ENCODE assay signal across 8 cellular contexts in genomic region chr11:3854660-3854976, GRCh38. TPM values are rescaled to one million over a fixed set of nuclear protein-coding genes. Genes with fewer than 3 reads are reported as not detected.
A peak's percentile ranks its signal among the peaks of the same experiment; 100 is the strongest.
DNase-seq lines count a peak whose midpoint lies in the region; ATAC-seq and TF ChIP-seq lines count a peak whose summit lies in the region.

No MANE protein-coding gene starts in this region.

- H3K9me3 ChIP-seq in heart right ventricle (no peaks in the 10 kb centered on the region), ascending aorta (no peaks in the 10 kb centered on the region), vagina (no peaks in the 10 kb centered on the region)

- H3K4me3 Mint-ChIP-seq in mesothelial cell of epicardium: peak overlapping the region; percentile 88

- peaks cover 40% of the 10 kb centered on the region for H3K4me1 Mint-ChIP-seq in mesothelial cell of epicardium

- TF ChIP-seq POLR2A in vagina (IDR thresholded peaks at IDR 0.05): no peak

- no peaks in the 10 kb centered on the region for H3K9me3 Mint-ChIP-seq in mesothelial cell of epicardium

- peak in 1 of 8 donors; percentile 4 for ATAC-seq in heart right ventricle
- no peak for ATAC-seq in Right ventricle myocardium inferior

- H3K27ac Mint-ChIP-seq in mesothelial cell of epicardium: peak overlapping the region; percentile 85

- no peaks in the 10 kb centered on the region for H3K36me3 Mint-ChIP-seq in mesothelial cell of epicardium

- peak overlapping the region in 9 of 10 donors; percentile 95 to 99 (median 99) for H3K27ac ChIP-seq in heart right ventricle
- H3K27ac ChIP-seq in ascending aorta: peak overlapping the region; percentile 94 to 97
- H3K27ac ChIP-seq in vagina: peak overlapping the region; percentile 99

- WGBS in heart right ventricle, 2 donors: 20 to 30% methylated on average over 7 of the region's 7 CpGs

- H3K27me3 Mint-ChIP-seq in mesothelial cell of epicardium (ENCODE audit: low read depth): no peaks in the 10 kb centered on the region

- H3K4me3 ChIP-seq in heart right ventricle (peak overlapping the region in 8 of 10 donors; percentile 83 to 98 (median 92)), ascending aorta (peak overlapping the region; percentile 81 to 96), vagina (peak overlapping the region; percentile 98 to 99)

- H3K27me3 ChIP-seq in heart right ventricle: peaks cover 0 to 4% (median 0%) of the 10 kb centered on the region in 7 donors
- H3K27me3 ChIP-seq in ascending aorta: no peaks in the 10 kb centered on the region
- no peaks in the 10 kb centered on the region for H3K27me3 ChIP-seq in vagina

- no peak for DNase-seq in heart right ventricle
- no peak for DNase-seq in Right ventricle myocardium inferior (ENCODE audit: missing footprints)
- no peak for DNase-seq in ascending aorta (ENCODE audit: low spot score in 2 of 2)
- DNase-seq in mesothelial cell of epicardium (ENCODE audit: low spot score in 2 of 2, unreplicated experiment in 2 of 2): no peak
- no peak for DNase-seq in vagina (ENCODE audit: extremely low spot score in 2 of 2)
- DNase-seq in Kasumi-1 (lab: John Stamatoyannopoulos, UW): no peak
- DNase-seq in SK-N-DZ (ENCODE audit: low spot score): no peak
- no peak for DNase-seq in NCI-H1092 treated with DMSO at 0.1 percent for 48 hours (lab: John Stamatoyannopoulos, UW)

- H3K36me3 ChIP-seq in heart right ventricle (no peaks in the 10 kb centered on the region), ascending aorta (no peaks in the 10 kb centered on the region), vagina (no peaks in the 10 kb centered on the region)

- intact Hi-C loops in heart right ventricle (cut with DNase I): loop anchor here in 6 of 10 donors (1.0 to 10.0 kb wide), 5 partner anchors 90 to 218 kb away; no protein-coding TSS in a partner anchor
- intact Hi-C loops in Right ventricle myocardium inferior (cut with DNase I): no loop called here
- intact Hi-C loops in ascending aorta (cut with DNase I): loop anchor here (2.0 kb wide), 1 partner anchor 88 kb away; no protein-coding TSS in a partner anchor
- intact Hi-C loops in vagina (cut with DNase I): loop anchor here (10.0 kb wide), 1 partner anchor 90 kb away; no protein-coding TSS in a partner anchor

- H3K4me1 ChIP-seq in heart right ventricle (peaks cover 4 to 51% (median 39%) of the 10 kb centered on the region in 9 donors), ascending aorta (peaks cover 10 to 28% of the 10 kb centered on the region in 2 donors), vagina (peaks cover 54% of the 10 kb centered on the region)

- TF ChIP-seq CTCF in heart right ventricle (IDR thresholded peaks at IDR 0.05): no peak
- no peak for TF ChIP-seq CTCF in ascending aorta (IDR thresholded peaks at IDR 0.05)
- TF ChIP-seq CTCF in mesothelial cell of epicardium (IDR thresholded peaks at IDR 0.05; ENCODE audit: unreplicated experiment): no peak
- no peak for TF ChIP-seq CTCF in vagina (IDR thresholded peaks at IDR 0.05)

RNA-seq across cellular contexts. Expression of gene STIM1, which starts 0.8 kb away (rescaled TPM):
- total RNA-seq in heart right ventricle: 10 to 100 TPM; 25.8 to 55.7 (median 39.9) TPM
- 10 to 100 TPM; 11.9 to 37.6 TPM for polyA plus RNA-seq in heart right ventricle
- total RNA-seq in Right ventricle myocardium inferior: 28.9 TPM
- 48.1 TPM for total RNA-seq in ascending aorta
- total RNA-seq in mesothelial cell of epicardium: 41.2 to 43.9 TPM (median 43.7 TPM) in 3 replicates
- total RNA-seq in vagina: 68.8 TPM
- polyA plus RNA-seq in SK-N-DZ (2014; cell fraction: cytosol; rRNA removed): 21.6 and 22.2 TPM in 2 replicates
- 12.5 and 12.8 TPM in 2 replicates for polyA plus RNA-seq in SK-N-DZ (2014; cell fraction: nucleus; rRNA removed)

RNA-seq across cellular contexts. Expression of gene RHOG, which starts 13.9 kb away (rescaled TPM):
- total RNA-seq in heart right ventricle (10 to 100 TPM; 15.3 to 46.9 (median 20.3) TPM), Right ventricle myocardium inferior (25.6 TPM), ascending aorta (60.7 TPM), mesothelial cell of epicardium (23.8 to 24.7 TPM (median 24.2 TPM) in 3 replicates), vagina (107 TPM)
- polyA plus RNA-seq in heart right ventricle: 10 to 100 TPM; 19.3 to 55.7 TPM
- polyA plus RNA-seq in SK-N-DZ (2014; cell fraction: cytosol; rRNA removed): 12.4 and 13.9 TPM in 2 replicates
- 4.3 and 10.0 TPM in 2 replicates for polyA plus RNA-seq in SK-N-DZ (2014; cell fraction: nucleus; rRNA removed)

RNA-seq across cellular contexts. Expression of gene PGAP2, which starts 46.3 kb away (rescaled TPM):
- total RNA-seq in heart right ventricle (10 to 100 TPM; 17.2 to 29.8 (median 20.9) TPM), Right ventricle myocardium inferior (26.6 TPM), ascending aorta (7.1 TPM), mesothelial cell of epicardium (43.2 to 47.6 TPM (median 47.4 TPM) in 3 replicates), vagina (19.6 TPM)
- polyA plus RNA-seq in heart right ventricle: 10 to 100 TPM; 12.7 to 25.9 TPM
- 25.3 and 30.3 TPM in 2 replicates for polyA plus RNA-seq in SK-N-DZ (2014; cell fraction: cytosol; rRNA removed)
- polyA plus RNA-seq in SK-N-DZ (2014; cell fraction: nucleus; rRNA removed): 87.7 and 90.7 TPM in 2 replicates

RNA-seq across cellular contexts. Expression of gene NUP98, which starts 57.3 kb away (rescaled TPM):
- total RNA-seq in heart right ventricle (10 to 100 TPM; 34.8 to 65.5 (median 48.1) TPM), Right ventricle myocardium inferior (40.4 TPM), ascending aorta (36.3 TPM), mesothelial cell of epicardium (82.6 to 85.4 TPM (median 83.3 TPM) in 3 replicates), vagina (110 TPM)
- 10 to 100 TPM; 11.1 to 21.5 TPM for polyA plus RNA-seq in heart right ventricle
- polyA plus RNA-seq in SK-N-DZ (2014; cell fraction: cytosol; rRNA removed): 56.7 and 109 TPM in 2 replicates
- polyA plus RNA-seq in SK-N-DZ (2014; cell fraction: nucleus; rRNA removed): 70.2 and 107 TPM in 2 replicates
